10 cellular contexts compared by ENCODE assay signal in the genomic region with DNA sequence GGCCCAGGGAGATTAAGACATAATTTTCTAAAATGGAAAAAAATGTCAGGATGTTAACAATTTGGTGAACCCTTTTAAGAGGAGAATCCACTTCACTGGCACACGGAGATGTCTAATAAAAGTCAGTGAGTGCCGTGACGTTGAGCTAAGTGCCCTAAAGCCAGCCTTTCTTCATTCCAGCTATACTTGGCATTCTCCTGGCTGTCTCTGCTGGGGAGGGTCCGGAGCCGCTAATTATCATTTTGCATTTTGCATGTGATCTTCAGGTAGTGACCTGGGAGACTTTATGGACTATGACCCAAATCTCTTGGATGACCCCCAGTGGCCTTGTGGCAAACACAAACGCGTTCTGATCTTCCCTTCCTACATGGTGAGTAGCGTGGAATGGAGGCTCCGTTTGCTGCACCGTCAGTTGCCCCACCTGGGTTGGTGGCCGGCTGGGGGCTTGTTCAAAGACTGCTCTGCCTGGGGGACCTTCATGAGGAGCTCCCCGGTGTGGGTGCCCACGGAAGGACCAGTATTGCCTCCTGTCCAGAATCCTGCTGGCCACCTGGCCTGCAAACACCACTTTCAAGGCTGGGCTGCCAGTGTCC.
DNase-seq lines count a peak whose midpoint lies in the region; ATAC-seq, FAIRE-seq and TF ChIP-seq lines count a peak whose summit lies in the region.
"Had no signal": no experiment of that assay in that cellular context is flagged by ENCODE, and none has a peak within 500 bp of the region (broad histone marks: within the 10 kb centered on the region; RNA-seq: fewer than 3 reads in every experiment).

No MANE protein-coding gene starts in this region.

- no peak for TF ChIP-seq RAD21 in K562 (CRISPR knock-in tag; conservative IDR thresholded peaks at IDR 0.05 in 1 of 2, IDR thresholded peaks at IDR 0.05 in 1 of 2)

- H4K8ac ChIP-seq in mesenchymal stem cell (ENCODE audit: low read length) = peak overlapping the region; percentile 35

- peak; percentile 14; the same call in 2 of the 3 replicates for ATAC-seq in K562
- ATAC-seq in HG03095 (IDR thresholded peaks at IDR 0.05; ENCODE audit: unreplicated experiment) = no peak

- TF ChIP-seq CTCF in K562 (IDR thresholded peaks at IDR 0.05 in 2 of 3, conservative IDR thresholded peaks at IDR 0.05 in 1 of 3; ENCODE audit: insufficient read depth in 2 of 3, low read depth in 1 of 3, low read length in 3 of 3) (peak in 1 of 3 experiments; percentile 19; a peak in 2 of 6 replicates), tibial artery (IDR thresholded peaks at IDR 0.05) (no peak)

- no peak overlapping the region for H2BK15ac ChIP-seq in mesenchymal stem cell (ENCODE audit: low read depth, poor library complexity, severe bottlenecking)

- H3K4me3 ChIP-seq in K562 (no peak overlapping the region), mesenchymal stem cell (ENCODE audit: insufficient read depth in 1 of 2, low read depth in 1 of 2, low read length in 2 of 2) (no peak overlapping the region), tibial artery (peak overlapping the region; percentile 41 to 47), H7 (ENCODE audit: insufficient read depth, low read depth, low read length) (no peak overlapping the region)

- no peaks in the 10 kb centered on the region for H4K20me1 ChIP-seq in K562 (replicated peaks; ENCODE audit: control insufficient read depth, insufficient read depth, low read length)

- H3K27ac ChIP-seq in K562 (ENCODE audit: extremely low read depth, low read depth, low read length) (no peak overlapping the region), mesenchymal stem cell (ENCODE audit: low read length, poor library complexity, severe bottlenecking) (peak overlapping the region; percentile 52), tibial artery (peak overlapping the region; percentile 72 to 80)

- H3K27me3 ChIP-seq in K562 (ENCODE audit: control insufficient read depth in 2 of 2, insufficient read depth in 2 of 2, low read length in 2 of 2) (peaks cover 67 to 84% of the 10 kb centered on the region in 2 experiments), mesenchymal stem cell (ENCODE audit: control insufficient read depth in 1 of 2, insufficient read depth in 1 of 2, low read length in 2 of 2) (no peaks in the 10 kb centered on the region), tibial artery (no peaks in the 10 kb centered on the region), H7 (ENCODE audit: control insufficient read depth, insufficient read depth, low read length) (no peaks in the 10 kb centered on the region)

- H3K4me1 Mint-ChIP-seq in activated naive CD4-positive, alpha-beta T cell treated with anti-CD3 and anti-CD28 coated beads, Interleukin-2, amount 50 U/mL, for 24 hours = peaks cover 24% of the 10 kb centered on the region

- no peak overlapping the region for H2BK12ac ChIP-seq in mesenchymal stem cell (ENCODE audit: low read length in 2 of 2)

- no peak overlapping the region for H4K91ac ChIP-seq in mesenchymal stem cell (ENCODE audit: low read length)

- no peaks in the 10 kb centered on the region for H3K79me2 ChIP-seq in K562 (ENCODE audit: control insufficient read depth, insufficient read depth, low read length)

- no peak overlapping the region for H2BK5ac ChIP-seq in mesenchymal stem cell (ENCODE audit: low read depth, low read length, poor library complexity, severe bottlenecking)

- H3K4me1 ChIP-seq in K562 (replicated peaks in 1 of 2; ENCODE audit: control insufficient read depth in 2 of 2, insufficient read depth in 2 of 2, low read length in 2 of 2) = peaks cover 0 to 5% of the 10 kb centered on the region in 2 experiments; a peak in 2 of 5 replicates
- peaks cover 21% of the 10 kb centered on the region for H3K4me1 ChIP-seq in mesenchymal stem cell (ENCODE audit: control insufficient read depth, insufficient read depth, low read depth, low read length)
- peaks cover 0 to 30% (median 22%) of the 10 kb centered on the region in 4 donors for H3K4me1 ChIP-seq in tibial artery

- H3K4me2 ChIP-seq in K562 (ENCODE audit: insufficient read depth, low read length) = no peak overlapping the region
- H3K4me2 ChIP-seq in mesenchymal stem cell (ENCODE audit: low read length, poor library complexity, severe bottlenecking) = no peak overlapping the region

- H3K36me3 ChIP-seq in K562 (ENCODE audit: control insufficient read depth, insufficient read depth, low read length) = no peaks in the 10 kb centered on the region
- H3K36me3 ChIP-seq in mesenchymal stem cell (ENCODE audit: control insufficient read depth in 1 of 2, insufficient read depth in 2 of 2, low read depth in 1 of 2, low read length in 2 of 2) = peaks cover 28 to 51% of the 10 kb centered on the region in 2 experiments
- H3K36me3 ChIP-seq in tibial artery = peaks cover 0 to 9% (median 0%) of the 10 kb centered on the region in 3 donors
- peaks cover 4% of the 10 kb centered on the region for H3K36me3 ChIP-seq in H7 (replicated peaks; ENCODE audit: control insufficient read depth, insufficient read depth, low read length)

- intact Hi-C loops in K562 (cut with micrococcal nuclease) = loop anchor here (2.0 to 10.0 kb wide), 2 partner anchors 142 to 268 kb away; partner anchors contain the start of gene RMC1
- intact Hi-C loops in tibial artery (cut with DNase I; ENCODE audit: low total_unique reads) = loop anchor here (10.0 kb wide), 2 partner anchors 118 to 892 kb away; no protein-coding TSS in a partner anchor

- FAIRE-seq in K562 (lab: Jason Lieb, UNC) = no peak

- no peak overlapping the region for H3K27ac Mint-ChIP-seq in activated naive CD4-positive, alpha-beta T cell treated with anti-CD3 and anti-CD28 coated beads, Interleukin-2, amount 50 U/mL, for 24 hours

- DNase-seq in activated naive CD4-positive, alpha-beta T cell (lab: John Stamatoyannopoulos, UW) = no peak
- DNase-seq in K562 (ENCODE audit: extremely low read depth in 1 of 4, low spot score in 3 of 4) = no peak
- no peak for DNase-seq in mesenchymal stem cell
- DNase-seq in tibial artery = no peak
- DNase-seq in H7 = no peak
- no peak for DNase-seq in hippocampal formation (lab: John Stamatoyannopoulos, UW)
- DNase-seq: NCI-H1105, NCI-H69 had no signal

- POLR2A ChIA-PET in K562 (lab: Yijun Ruan, JAX) = interaction anchor here (0.6 to 1.3 kb wide), 5 partner anchors 9 to 148 kb away, joined by 3 to 4 read pairs (median 3); no protein-coding TSS in a partner anchor

- H2AFZ ChIP-seq in K562 (ENCODE audit: low read depth, low read length) (no peak overlapping the region), mesenchymal stem cell (ENCODE audit: low read depth, low read length) (no peak overlapping the region)

- H2AK5ac ChIP-seq in mesenchymal stem cell (ENCODE audit: low read length, severe bottlenecking) = no peak overlapping the region

- H3K4ac ChIP-seq in mesenchymal stem cell (ENCODE audit: low read depth in 1 of 2, low read length in 2 of 2) = no peak overlapping the region

- no peak overlapping the region for H2BK120ac ChIP-seq in mesenchymal stem cell (ENCODE audit: low read depth, low read length)

- in situ Hi-C loops in K562 (cut with MboI) = no loop called here

- no peak overlapping the region for H3K14ac ChIP-seq in mesenchymal stem cell (ENCODE audit: low read length in 2 of 2)

- no TSS peak for BruUV-seq in K562 (replicated peaks; lab: Mats Ljungman, UMichigan)

- no peaks in the 10 kb centered on the region for H3K27me3 Mint-ChIP-seq in activated naive CD4-positive, alpha-beta T cell treated with anti-CD3 and anti-CD28 coated beads, Interleukin-2, amount 50 U/mL, for 24 hours

- WGBS in K562 (ENCODE audit: insufficient coverage, low coverage, missing lambda C conversion rate) = 8% methylated on average over 13 of the region's 13 CpGs
- WGBS in mesenchymal stem cell = 96% methylated on average over 13 of the region's 13 CpGs

- H3K79me1 ChIP-seq in mesenchymal stem cell (replicated peaks; ENCODE audit: low read length, poor library complexity, severe bottlenecking) = no peaks in the 10 kb centered on the region

- H3K9ac ChIP-seq in K562 (ENCODE audit: insufficient read depth in 1 of 2, low read depth in 2 of 2, low read length in 2 of 2) = no peak overlapping the region
- H3K9ac ChIP-seq in mesenchymal stem cell (ENCODE audit: low read length) = peak overlapping the region; percentile 77

- no peak for TF ChIP-seq EP300 in K562 (IDR thresholded peaks at IDR 0.05; ENCODE audit: low read length)

- CTCF ChIA-PET in K562 (lab: Yijun Ruan, JAX; ENCODE audit: low intra/inter-chr PET ratio) = no interaction called here

- H3K18ac ChIP-seq in mesenchymal stem cell (ENCODE audit: low read depth in 1 of 2, low read length in 2 of 2) = no peak overlapping the region

- H3K4me3 Mint-ChIP-seq in activated naive CD4-positive, alpha-beta T cell treated with anti-CD3 and anti-CD28 coated beads, Interleukin-2, amount 50 U/mL, for 24 hours = peak overlapping the region; percentile 26

- no peaks in the 10 kb centered on the region for H3K9me1 ChIP-seq in K562 (ENCODE audit: control insufficient read depth, insufficient read depth, low read length)

- H3K9me3 Mint-ChIP-seq in activated naive CD4-positive, alpha-beta T cell treated with anti-CD3 and anti-CD28 coated beads, Interleukin-2, amount 50 U/mL, for 24 hours = no peaks in the 10 kb centered on the region

- H3K9me3 ChIP-seq in K562 (replicated peaks; ENCODE audit: control insufficient read depth, insufficient read depth, low read depth, low read length) = no peaks in the 10 kb centered on the region
- H3K9me3 ChIP-seq in mesenchymal stem cell (ENCODE audit: control insufficient read depth, low read length) = no peaks in the 10 kb centered on the region
- no peaks in the 10 kb centered on the region for H3K9me3 ChIP-seq in tibial artery

- TF ChIP-seq POLR2A in K562 (conservative IDR thresholded peaks at IDR 0.05) = no peak

- H3K36me3 Mint-ChIP-seq in activated naive CD4-positive, alpha-beta T cell treated with anti-CD3 and anti-CD28 coated beads, Interleukin-2, amount 50 U/mL, for 24 hours = no peaks in the 10 kb centered on the region

- H3K23ac ChIP-seq in mesenchymal stem cell (ENCODE audit: low read length in 2 of 2) = no peak overlapping the region

TF ChIP-seq in K562, 482 proteins besides CTCF, POLR2A, EP300 and RAD21 (continues in another document):
- TF ChIP-seq ZNF785 (CRISPR knock-in tag; IDR thresholded peaks at IDR 0.05) = no peak
- no peak for TF ChIP-seq CCAR2 (IDR thresholded peaks at IDR 0.05; ENCODE audit: low read depth, low read length)

Comparison
In these comparisons a context has a peak if more than half of its experiments do, and no peak if none do; other contexts are left out.
1. H3K4me3 ChIP-seq: peak in tibial artery (2 of 2); none in K562 (single experiment), mesenchymal stem cell (0 of 2) and H7 (single experiment).